In genomic region chr9:27432308-27432707, GRCh38 we compare ENCODE assay signal across 23 cellular contexts.
DNase-seq lines count a peak whose midpoint lies in the region; ATAC-seq, FAIRE-seq and TF ChIP-seq lines count a peak whose summit lies in the region.
"Had no signal": no experiment of that assay in that cellular context is flagged by ENCODE, and none has a peak within 500 bp of the region (broad histone marks: within the 10 kb centered on the region; RNA-seq: fewer than 3 reads in every experiment).

No MANE protein-coding gene starts in this region.

- no peak overlapping the region for H3K4me3 ChIP-seq in RWPE2 (ENCODE audit: severe bottlenecking)
- no peak overlapping the region for H3K4me3 ChIP-seq in dorsolateral prefrontal cortex
- no peak overlapping the region for H3K4me3 ChIP-seq in stomach
- H3K4me3 ChIP-seq: GM12878, hepatocyte, lung, thoracic aorta had no signal

- WGBS in stomach, 5 donors: 20 to 39% (median 28%) methylated on average over 3 of the region's 3 CpGs

- H3K27me3 ChIP-seq in RWPE2 (ENCODE audit: insufficient read depth, poor library complexity, severe bottlenecking): no peaks in the 10 kb centered on the region
- no peaks in the 10 kb centered on the region for H3K27me3 ChIP-seq in dorsolateral prefrontal cortex
- no peaks in the 10 kb centered on the region for H3K27me3 ChIP-seq in stomach
- H3K27me3 ChIP-seq: hepatocyte had no signal

- FAIRE-seq in frontal cortex (lab: Jason Lieb, UNC): no peak
- FAIRE-seq: colon, GM12878, HTR-8/SVneo, TTC549 had no signal

- peak; percentile 25 for DNase-seq in CMK (ENCODE audit: low read depth)
- no peak for DNase-seq in RWPE2 (ENCODE audit: low spot score)
- no peak for DNase-seq in dorsolateral prefrontal cortex
- no peak for DNase-seq in stomach
- no peak for DNase-seq in DMS 273 treated with DMSO at 0.1 percent for 48 hours (lab: John Stamatoyannopoulos, UW)
- DNase-seq in frontal cortex (ENCODE audit: low spot score in 2 of 2): no peak
- DNase-seq in HEK293T (ENCODE audit: extremely low spot score): no peak
- DNase-seq in DMS79 (lab: John Stamatoyannopoulos, UW): no peak
- DNase-seq: activated CD4-positive, alpha-beta T cell treated with anti-CD3 and anti-CD28 coated beads, Interleukin-2, amount 10 ng/mL, durations not matched to agents 7 days and 5 days; activated naive CD8-positive, alpha-beta T cell treated with anti-CD3 and anti-CD28 coated beads, Interleukin-2, amount 10 ng/mL, durations not matched to agents 7 days and 5 days; H9; NCI-H1105; NCI-H2081; NCI-H510A treated with DMSO at 0.1 percent for 48 hours; right cardiac atrium; RPMI8226 had no signal

- POLR2A ChIA-PET in HEK293T (lab: Yijun Ruan, JAX): no interaction called here

- H3K27ac ChIP-seq in RWPE2 (ENCODE audit: poor library complexity, severe bottlenecking): peak overlapping the region; percentile 100
- peak overlapping the region in 58 of 59 donors; percentile 3 to 100 (median 95) for H3K27ac ChIP-seq in dorsolateral prefrontal cortex
- H3K27ac ChIP-seq in stomach: peak overlapping the region in 4 of 5 donors; percentile 55 to 77 (median 66)
- H3K27ac ChIP-seq: thoracic aorta had no signal

- no peak for ATAC-seq in RWPE2 (ENCODE audit: low read depth)
- ATAC-seq: GM12878, right cardiac atrium had no signal

- CTCF ChIA-PET in HEK293T (lab: Yijun Ruan, JAX): no interaction called here

- H3K9me3 ChIP-seq in RWPE2 (ENCODE audit: severe bottlenecking): no peaks in the 10 kb centered on the region
- H3K9me3 ChIP-seq in stomach: no peaks in the 10 kb centered on the region
- H3K9me3 ChIP-seq: thoracic aorta had no signal

- H3K36me3 ChIP-seq in RWPE2 (ENCODE audit: low read depth): 0 out of 2 replicates have a peak, but pooled peaks cover 4% of the 10 kb centered on the region
- H3K36me3 ChIP-seq in stomach: no peaks in the 10 kb centered on the region
- H3K36me3 ChIP-seq: thoracic aorta had no signal

- no peak for TF ChIP-seq POLR2A in stomach (IDR thresholded peaks at IDR 0.05)

- TF ChIP-seq CTCF in RWPE2 (IDR thresholded peaks at IDR 0.05; ENCODE audit: poor library complexity, severe bottlenecking): no peak
- no peak for TF ChIP-seq CTCF in dorsolateral prefrontal cortex (IDR thresholded peaks at IDR 0.05 in 54 of 56, conservative IDR thresholded peaks at IDR 0.05 in 2 of 56; ENCODE audit: low read depth in 1 of 56, partially characterized antibody in 56 of 56)
- no peak for TF ChIP-seq CTCF in stomach (IDR thresholded peaks at IDR 0.05)

- H3K4me1 ChIP-seq in RWPE2 (ENCODE audit: insufficient read depth, poor library complexity, severe bottlenecking) (peaks cover 64% of the 10 kb centered on the region), stomach (peaks cover 30 to 81% (median 56%) of the 10 kb centered on the region in 4 donors)

- intact Hi-C loops in dorsolateral prefrontal cortex (cut with DNase I) (loop anchor here in 1 of 2 donors (5.0 kb wide), 2 partner anchors 35 to 95 kb away; partner anchors contain the start of gene MOB3B), stomach (cut with DNase I; ENCODE audit: low total_unique reads) (no loop called here)

- no peak for TF ChIP-seq EP300 in stomach (IDR thresholded peaks at IDR 0.05)

TF ChIP-seq in HEK293T, 16 proteins besides CTCF, POLR2A, EP300 and RAD21:
- no peak for TF ChIP-seq FOXK2 (IDR thresholded peaks at IDR 0.05)
- no peak for TF ChIP-seq FOXA1 (IDR thresholded peaks at IDR 0.05)
- TF ChIP-seq PKNOX1 (IDR thresholded peaks at IDR 0.05): no peak
- no peak for TF ChIP-seq BHLHE40 (IDR thresholded peaks at IDR 0.05; ENCODE audit: borderline replicate concordance)
- TF ChIP-seq NFRKB (IDR thresholded peaks at IDR 0.05): no peak
- no peak for TF ChIP-seq CTBP1 (IDR thresholded peaks at IDR 0.05; ENCODE audit: borderline replicate concordance)
- no peak for TF ChIP-seq TARDBP (IDR thresholded peaks at IDR 0.05)
- no peak for TF ChIP-seq LEF1 (IDR thresholded peaks at IDR 0.05; ENCODE audit: borderline replicate concordance)
- no peak for TF ChIP-seq ARNT (IDR thresholded peaks at IDR 0.05)
- TF ChIP-seq HDGF (IDR thresholded peaks at IDR 0.05; ENCODE audit: borderline replicate concordance): no peak
- no peak for TF ChIP-seq ELF4 (IDR thresholded peaks at IDR 0.05)
- no peak for TF ChIP-seq ZNF384 (IDR thresholded peaks at IDR 0.05)
- TF ChIP-seq FOXM1 (IDR thresholded peaks at IDR 0.05; ENCODE audit: borderline replicate concordance): no peak
- TF ChIP-seq SP1 (IDR thresholded peaks at IDR 0.05): no peak
